In genomic region chrX:50068293-50068568, GRCh38 we compare ENCODE assay signal across 25 cellular contexts.
DNase-seq lines count a peak whose midpoint lies in the region; ATAC-seq, FAIRE-seq and TF ChIP-seq lines count a peak whose summit lies in the region.
"Had no signal": no experiment of that assay in that cellular context is flagged by ENCODE, and none has a peak within 500 bp of the region (broad histone marks: within the 10 kb centered on the region; RNA-seq: fewer than 3 reads in every experiment).

No MANE protein-coding gene starts in this region.

- no peaks in the 10 kb centered on the region for H4K20me1 ChIP-seq in mammary epithelial cell (ENCODE audit: insufficient read depth, low read length)
- H4K20me1 ChIP-seq in OCI-LY7 (ENCODE audit: insufficient read depth, low read length) = no peaks in the 10 kb centered on the region

- no peaks in the 10 kb centered on the region for H3K9me3 Mint-ChIP-seq in MCF 10A (ENCODE audit: unreplicated experiment)
- peaks cover 0 to 2% (median 0%) of the 10 kb centered on the region in 5 donors for H3K9me3 Mint-ChIP-seq in CD8-positive, alpha-beta memory T cell
- H3K9me3 Mint-ChIP-seq: activated naive CD4-positive, alpha-beta T cell treated with anti-CD3 and anti-CD28 coated beads, Interleukin-2, amount 50 U/mL, for 72 hours; activated T-cell treated with anti-CD3 and anti-CD28 coated beads, Interleukin-2, amount 50 U/mL, for 24 hours; stimulated activated naive CD8-positive, alpha-beta T cell treated with anti-CD3 and anti-CD28 coated beads, Interleukin-15, Interleukin-2, amounts not matched to agents 100 ng/mL and 50 ng/mL, for 24 hours had no signal

- H3K4me1 ChIP-seq in mammary epithelial cell (ENCODE audit: insufficient read depth, low read length) = no peaks in the 10 kb centered on the region
- H3K4me1 ChIP-seq in small intestine (ENCODE audit: control insufficient read depth in 2 of 2, insufficient read depth in 1 of 2, low read depth in 1 of 2, low read length in 1 of 2) = no peaks in the 10 kb centered on the region
- no peaks in the 10 kb centered on the region for H3K4me1 ChIP-seq in OCI-LY7 (ENCODE audit: insufficient read depth, low read length, poor library complexity, severe bottlenecking)
- no peaks in the 10 kb centered on the region for H3K4me1 ChIP-seq in CD8-positive, alpha-beta memory T cell (ENCODE audit: insufficient read depth, low read length)
- H3K4me1 ChIP-seq: parathyroid adenoma, tibial nerve had no signal

- in situ Hi-C loops in mammary epithelial cell (cut with MboI; ENCODE audit: low sequenced_read_pairs in 2 of 2) (no loop called here), brain microvascular endothelial cell (cut with HindIII; ENCODE audit: low pct_ligation_motif_present, low sequenced_read_pairs) (no loop called here)

- H3K9me2 ChIP-seq in OCI-LY7 (ENCODE audit: insufficient read depth, low read length) = no peaks in the 10 kb centered on the region

- H2AFZ ChIP-seq in mammary epithelial cell (ENCODE audit: low read depth, low read length) (no peak overlapping the region), OCI-LY7 (ENCODE audit: low read length) (no peak overlapping the region)
- H2AFZ ChIP-seq: GM23248, PC-9 had no signal

- no peaks in the 10 kb centered on the region for H3K79me2 ChIP-seq in mammary epithelial cell (ENCODE audit: insufficient read depth, low read length)
- H3K79me2 ChIP-seq in OCI-LY7 (ENCODE audit: insufficient read depth, low read depth, low read length) = no peaks in the 10 kb centered on the region
- H3K79me2 ChIP-seq: parathyroid adenoma had no signal

- H3K36me3 ChIP-seq in mammary epithelial cell (ENCODE audit: insufficient read depth, low read length) (no peaks in the 10 kb centered on the region), brain microvascular endothelial cell (replicated peaks) (no peaks in the 10 kb centered on the region), small intestine (ENCODE audit: control insufficient read depth in 2 of 2, insufficient read depth in 2 of 2, low read length in 2 of 2) (no peaks in the 10 kb centered on the region), OCI-LY7 (ENCODE audit: insufficient read depth, low read length) (no peaks in the 10 kb centered on the region)
- H3K36me3 ChIP-seq in CD8-positive, alpha-beta memory T cell (ENCODE audit: insufficient read depth, low read length) = no peaks in the 10 kb centered on the region
- H3K36me3 ChIP-seq: tibial nerve had no signal

- dilution Hi-C loops in mammary epithelial cell (cut with HindIII; ENCODE audit: low sequenced_read_pairs) = no loop called here

- no peaks in the 10 kb centered on the region for H3K27me3 ChIP-seq in mammary epithelial cell (ENCODE audit: insufficient read depth, low read length)
- no peaks in the 10 kb centered on the region for H3K27me3 ChIP-seq in brain microvascular endothelial cell (replicated peaks)
- no peaks in the 10 kb centered on the region for H3K27me3 ChIP-seq in small intestine (ENCODE audit: control insufficient read depth in 2 of 2, insufficient read depth in 2 of 2, low read length in 2 of 2)
- no peaks in the 10 kb centered on the region for H3K27me3 ChIP-seq in CD8-positive, alpha-beta memory T cell (ENCODE audit: insufficient read depth, low read length, poor library complexity, severe bottlenecking)
- H3K27me3 ChIP-seq: tibial nerve had no signal

- peaks cover 44% of the 10 kb centered on the region for H3K27me3 Mint-ChIP-seq in MCF 10A (ENCODE audit: insufficient read depth, unreplicated experiment)
- no peaks in the 10 kb centered on the region for H3K27me3 Mint-ChIP-seq in CD8-positive, alpha-beta memory T cell
- H3K27me3 Mint-ChIP-seq: CD4-positive, alpha-beta memory T cell; naive B cell; stimulated activated naive CD8-positive, alpha-beta T cell treated with anti-CD3 and anti-CD28 coated beads, Interleukin-15, Interleukin-2, amounts not matched to agents 100 ng/mL and 50 ng/mL, for 24 hours had no signal

- no peak overlapping the region for H3K4me3 ChIP-seq in mammary epithelial cell (replicated peaks in 1 of 3; ENCODE audit: insufficient read depth in 1 of 3, low read depth in 2 of 3, low read length in 3 of 3)
- H3K4me3 ChIP-seq in brain microvascular endothelial cell (ENCODE audit: low read depth, low read length) = no peak overlapping the region
- H3K4me3 ChIP-seq in small intestine (ENCODE audit: low read depth in 1 of 2, low read length in 2 of 2) = peak overlapping the region in 1 of 2 donors; percentile 58
- no peak overlapping the region for H3K4me3 ChIP-seq in OCI-LY7 (ENCODE audit: low read depth, low read length, poor library complexity, severe bottlenecking)
- no peak overlapping the region for H3K4me3 ChIP-seq in CD8-positive, alpha-beta memory T cell (ENCODE audit: low read length)
- H3K4me3 ChIP-seq: GM12878, GM23248, PC-9, tibial nerve had no signal

- peak overlapping the region; percentile 1 for H3K9ac ChIP-seq in mammary epithelial cell (ENCODE audit: insufficient read depth, low read length)
- H3K9ac ChIP-seq: GM23248, parathyroid adenoma had no signal

- ATAC-seq in left lobe of liver = peak; percentile 39
- ATAC-seq: GM12878 had no signal

- DNase-seq in mammary epithelial cell (no peak), MCF 10A (ENCODE audit: unreplicated experiment) (no peak), brain microvascular endothelial cell (peak; percentile 16), left lobe of liver (ENCODE audit: low spot score) (no peak), small intestine (peak; percentile 70), OCI-LY7 (ENCODE audit: low spot score) (no peak), head of caudate nucleus (no peak)
- no peak for DNase-seq in CD8-positive, alpha-beta memory T cell
- DNase-seq: activated T-cell treated with anti-CD3 and anti-CD28 coated beads, Interleukin-2, amount 50 U/mL, for 24 hours; CD4-positive, alpha-beta memory T cell; GM23248; naive B cell; NCI-H1694 treated with DMSO at 0.1 percent for 48 hours; PC-9; SHP77 treated with DMSO at 0.1 percent for 48 hours; stimulated activated CD4-positive, alpha-beta T cell treated with anti-CD3 and anti-CD28 coated beads, Interleukin-2, amount 100 ng/mL, for 48 hours; T-helper 1 cell had no signal

- H3K27ac ChIP-seq in mammary epithelial cell (ENCODE audit: insufficient read depth, low read depth, low read length) = no peak overlapping the region
- no peak overlapping the region for H3K27ac ChIP-seq in brain microvascular endothelial cell
- no peak overlapping the region for H3K27ac ChIP-seq in small intestine (ENCODE audit: low read depth in 1 of 2, low read length in 1 of 2)
- H3K27ac ChIP-seq in OCI-LY7 (ENCODE audit: low read depth, low read length, poor library complexity, severe bottlenecking) = no peak overlapping the region
- no peak overlapping the region for H3K27ac ChIP-seq in CD8-positive, alpha-beta memory T cell (ENCODE audit: low read depth, low read length)
- H3K27ac ChIP-seq: GM23248, HL-60, PC-9, tibial nerve, VCaP had no signal

- CTCF ChIA-PET in mammary epithelial cell (lab: Charles Lee; ENCODE audit: low non-redundant PET) (no interaction called here), MCF 10A (lab: Yijun Ruan, JAX) (interaction anchor here (0.6 to 1.6 kb wide), 3 partner anchors 18 to 152 kb away, joined by 3 to 4 read pairs (median 4); no protein-coding TSS in a partner anchor), OCI-LY7 (lab: Charles Lee; ENCODE audit: unreplicated experiment) (no interaction called here)
- CTCF ChIA-PET in CD8-positive, alpha-beta memory T cell (lab: Charles Lee) = no interaction called here

- FAIRE-seq in small intestine (lab: Jason Lieb, UNC) = no peak
- FAIRE-seq: colon, GM12878 had no signal

- BruUV-seq in mammary epithelial cell (replicated peaks; lab: Mats Ljungman, UMichigan) (no TSS peak), MCF 10A (replicated peaks; lab: Mats Ljungman, UMichigan) (no TSS peak), OCI-LY7 (replicated peaks; lab: Mats Ljungman, UMichigan) (no TSS peak)

- intact Hi-C loops in mammary epithelial cell (cut with micrococcal nuclease) (no loop called here), MCF 10A (cut with micrococcal nuclease) (no loop called here), OCI-LY7 (cut with micrococcal nuclease; ENCODE audit: unreplicated experiment) (no loop called here), head of caudate nucleus (cut with DNase I) (no loop called here)

- H3K9me3 ChIP-seq in mammary epithelial cell (replicated peaks; ENCODE audit: insufficient read depth, low read length) = no peaks in the 10 kb centered on the region
- no peaks in the 10 kb centered on the region for H3K9me3 ChIP-seq in small intestine (ENCODE audit: control insufficient read depth, low read depth)
- no peaks in the 10 kb centered on the region for H3K9me3 ChIP-seq in OCI-LY7 (ENCODE audit: low read length)
- H3K9me3 ChIP-seq in CD8-positive, alpha-beta memory T cell (ENCODE audit: low read length) = no peaks in the 10 kb centered on the region
- H3K9me3 ChIP-seq: tibial nerve had no signal

- TF ChIP-seq CTCF in mammary epithelial cell (conservative IDR thresholded peaks at IDR 0.05 in 1 of 2, IDR thresholded peaks at IDR 0.05 in 1 of 2; ENCODE audit: extremely low read depth in 1 of 2, insufficient read depth in 1 of 2, low read depth in 1 of 2, low read length in 2 of 2) (no peak), MCF 10A (IDR thresholded peaks at IDR 0.05; ENCODE audit: unreplicated experiment) (no peak), brain microvascular endothelial cell (IDR thresholded peaks at IDR 0.05; ENCODE audit: low read depth, low read length, missing control alignments) (no peak), OCI-LY7 (conservative IDR thresholded peaks at IDR 0.05; ENCODE audit: low read length) (no peak)

- peaks cover 4% of the 10 kb centered on the region for H3K36me3 Mint-ChIP-seq in MCF 10A (ENCODE audit: insufficient read depth, unreplicated experiment)
- H3K36me3 Mint-ChIP-seq in CD8-positive, alpha-beta memory T cell = no peaks in the 10 kb centered on the region

- H3K4me3 Mint-ChIP-seq in MCF 10A (ENCODE audit: unreplicated experiment) = no peak overlapping the region
- no peak overlapping the region for H3K4me3 Mint-ChIP-seq in CD8-positive, alpha-beta memory T cell
- H3K4me3 Mint-ChIP-seq: activated T-cell treated with anti-CD3 and anti-CD28 coated beads, Interleukin-2, amount 50 U/mL, for 24 hours; CD4-positive, alpha-beta memory T cell; naive B cell; stimulated activated naive CD8-positive, alpha-beta T cell treated with anti-CD3 and anti-CD28 coated beads, Interleukin-15, Interleukin-2, amounts not matched to agents 100 ng/mL and 50 ng/mL, for 24 hours had no signal

- no peak overlapping the region for H3K4me2 ChIP-seq in mammary epithelial cell (ENCODE audit: insufficient read depth, low read depth, low read length)
- no peak overlapping the region for H3K4me2 ChIP-seq in OCI-LY7 (ENCODE audit: low read length)
- H3K4me2 ChIP-seq: PC-9 had no signal

- WGBS in mammary epithelial cell (ENCODE audit: low coverage, missing lambda C conversion rate) = 22% methylated on average over 1 of the region's 2 CpGs
- 3 to 51% (median 16%) methylated on average over 2 of the region's 2 CpGs for WGBS in small intestine, 3 donors

- POLR2A ChIA-PET in MCF 10A (lab: Yijun Ruan, JAX) (no interaction called here), OCI-LY7 (lab: Charles Lee) (no interaction called here)
- POLR2A ChIA-PET in CD8-positive, alpha-beta memory T cell (lab: Charles Lee) = no interaction called here

- no peak overlapping the region for H3K27ac Mint-ChIP-seq in MCF 10A (ENCODE audit: low read depth, unreplicated experiment)
- H3K27ac Mint-ChIP-seq in CD8-positive, alpha-beta memory T cell = no peak overlapping the region
- H3K27ac Mint-ChIP-seq: activated naive CD4-positive, alpha-beta T cell treated with anti-CD3 and anti-CD28 coated beads, Interleukin-2, amount 50 U/mL, for 72 hours; activated T-cell treated with anti-CD3 and anti-CD28 coated beads, Interleukin-2, amount 50 U/mL, for 24 hours; CD4-positive, alpha-beta memory T cell; naive B cell; stimulated activated naive CD8-positive, alpha-beta T cell treated with anti-CD3 and anti-CD28 coated beads, Interleukin-15, Interleukin-2, amounts not matched to agents 100 ng/mL and 50 ng/mL, for 24 hours had no signal

- H3K4me1 Mint-ChIP-seq in MCF 10A (ENCODE audit: insufficient read depth, unreplicated experiment) = no peaks in the 10 kb centered on the region
- H3K4me1 Mint-ChIP-seq in CD8-positive, alpha-beta memory T cell = no peaks in the 10 kb centered on the region
- H3K4me1 Mint-ChIP-seq: CD4-positive, alpha-beta memory T cell had no signal

Comparison
In these comparisons a context has a peak if more than half of its experiments do, and no peak if none do; other contexts are left out.
1. DNase-seq: peak in brain microvascular endothelial cell (single experiment) and small intestine (single experiment); none in mammary epithelial cell (single experiment), MCF 10A (single experiment), left lobe of liver (single experiment), OCI-LY7 (single experiment), head of caudate nucleus (0 of 42) and CD8-positive, alpha-beta memory T cell (0 of 5).